Comparison of ENCODE assay signal across 26 cellular contexts in the genomic region with DNA sequence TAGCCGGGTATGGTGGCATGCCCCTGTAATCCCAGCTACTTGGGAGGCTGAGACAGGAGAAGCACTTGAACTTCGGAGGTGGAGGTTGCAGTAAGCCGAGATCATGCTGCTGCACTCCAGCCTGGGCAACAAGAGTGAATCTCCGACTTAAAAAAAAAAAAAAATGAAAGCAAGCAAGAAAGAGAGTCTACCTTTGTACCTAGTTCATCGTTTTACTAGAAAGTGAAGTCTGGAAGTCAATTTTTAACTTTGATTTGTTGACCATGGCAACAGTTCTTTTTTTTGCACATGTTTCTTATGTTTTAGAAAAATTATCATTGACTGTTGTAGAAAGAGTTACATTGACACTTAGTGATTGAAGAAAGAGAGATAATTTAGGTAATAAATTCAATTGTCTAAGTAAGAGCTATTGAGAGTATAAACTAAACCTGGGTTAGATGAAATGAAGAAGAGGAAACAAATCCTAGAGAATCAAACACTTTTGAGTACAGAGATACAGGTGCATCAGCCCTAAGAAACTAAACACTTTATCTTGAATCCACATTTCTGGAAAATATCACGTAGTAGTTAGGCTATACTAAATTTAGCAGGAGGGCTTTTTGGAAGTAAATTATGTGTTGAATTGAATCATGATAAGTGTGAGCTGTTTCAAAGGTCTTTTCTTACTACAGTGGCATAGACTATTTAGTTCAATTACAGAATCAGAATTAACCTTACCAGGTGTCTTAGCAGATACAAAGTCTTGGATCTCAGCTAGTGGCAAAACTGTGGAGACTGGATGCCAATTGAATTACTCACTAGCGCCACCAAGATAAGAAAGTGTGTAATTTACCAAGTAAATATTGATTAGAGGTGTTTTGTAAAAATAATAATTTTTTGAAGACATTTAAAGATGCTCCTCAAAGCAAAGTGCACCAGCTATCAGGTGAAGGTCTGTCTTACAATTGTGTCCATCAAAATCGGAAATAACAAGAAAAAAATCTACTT.
A peak's percentile ranks its signal among the peaks of the same experiment; 100 is the strongest.
DNase-seq lines count a peak whose midpoint lies in the region; ATAC-seq, FAIRE-seq and TF ChIP-seq lines count a peak whose summit lies in the region.
"Had no signal": no experiment of that assay in that cellular context is flagged by ENCODE, and none has a peak within 500 bp of the region (broad histone marks: within the 10 kb centered on the region; RNA-seq: fewer than 3 reads in every experiment).

No MANE protein-coding gene starts in this region.

- H3K27me3 ChIP-seq in liver (ENCODE audit: control insufficient read depth in 4 of 4, insufficient read depth in 4 of 4, low read length in 3 of 4) (no peaks in the 10 kb centered on the region), HepG2 (ENCODE audit: control insufficient read depth in 1 of 2, insufficient read depth in 2 of 2, low read length in 2 of 2) (no peaks in the 10 kb centered on the region), iPS DF 6.9 (ENCODE audit: control insufficient read depth, insufficient read depth, low read length) (no peaks in the 10 kb centered on the region), MM.1S (replicated peaks; ENCODE audit: insufficient read depth, low read length) (no peaks in the 10 kb centered on the region), smooth muscle cell (ENCODE audit: low read depth) (no peaks in the 10 kb centered on the region)
- H3K27me3 ChIP-seq: ascending aorta, tibial nerve had no signal

- H4K20me1 ChIP-seq in HepG2 (ENCODE audit: insufficient read depth, low read length) (no peaks in the 10 kb centered on the region), MM.1S (ENCODE audit: insufficient read depth, low read length) (no peaks in the 10 kb centered on the region), smooth muscle cell (ENCODE audit: low read depth) (no peaks in the 10 kb centered on the region)

- TF ChIP-seq CTCF in liver (IDR thresholded peaks at IDR 0.05; ENCODE audit: low read depth, low read length, missing input control) (peak; percentile 4), HepG2 (CRISPR knock-in tag; IDR thresholded peaks at IDR 0.05) (no peak), MM.1S (IDR thresholded peaks at IDR 0.05; ENCODE audit: low read length) (no peak), smooth muscle cell (IDR thresholded peaks at IDR 0.05; ENCODE audit: borderline replicate concordance, insufficient read depth, poor library complexity, severe bottlenecking) (no peak)

- no peak overlapping the region for H3K27ac ChIP-seq in liver (ENCODE audit: low read depth in 1 of 2, low read length in 2 of 2)
- H3K27ac ChIP-seq in HepG2 (ENCODE audit: extremely low read length, insufficient read depth, low read length) = no peak overlapping the region
- no peak overlapping the region for H3K27ac ChIP-seq in iPS DF 6.9 (ENCODE audit: low read length)
- no peak overlapping the region for H3K27ac ChIP-seq in MM.1S (ENCODE audit: low read length)
- no peak overlapping the region for H3K27ac ChIP-seq in smooth muscle cell (ENCODE audit: low read depth)
- H3K27ac ChIP-seq: ascending aorta, tibial nerve had no signal

- H3K9me3 ChIP-seq in liver (ENCODE audit: control insufficient read depth in 4 of 4, low read length in 3 of 4) = no peaks in the 10 kb centered on the region
- H3K9me3 ChIP-seq in HepG2 (ENCODE audit: low read length) = peaks cover 87% of the 10 kb centered on the region
- no peaks in the 10 kb centered on the region for H3K9me3 ChIP-seq in iPS DF 6.9 (ENCODE audit: control insufficient read depth, insufficient read depth, low read length)
- no peaks in the 10 kb centered on the region for H3K9me3 ChIP-seq in MM.1S (replicated peaks; ENCODE audit: insufficient read depth, low read length)
- H3K9me3 ChIP-seq in smooth muscle cell (replicated peaks; ENCODE audit: low read depth) = no peaks in the 10 kb centered on the region
- H3K9me3 ChIP-seq: ascending aorta, tibial nerve had no signal

- TF ChIP-seq RAD21 in liver (IDR thresholded peaks at IDR 0.05) (peak; percentile 17 to 60), HepG2 (CRISPR knock-in tag; IDR thresholded peaks at IDR 0.05) (no peak)

- H3K4me1 ChIP-seq in liver (ENCODE audit: control insufficient read depth in 4 of 4, insufficient read depth in 4 of 4, low read length in 3 of 4) (peaks cover 1 to 14% (median 5%) of the 10 kb centered on the region in 4 donors), HepG2 (ENCODE audit: insufficient read depth, low read length) (no peaks in the 10 kb centered on the region), iPS DF 6.9 (ENCODE audit: control insufficient read depth, insufficient read depth, low read length) (no peaks in the 10 kb centered on the region), MM.1S (ENCODE audit: low read length) (no peaks in the 10 kb centered on the region), smooth muscle cell (ENCODE audit: low read depth) (no peaks in the 10 kb centered on the region)
- H3K4me1 ChIP-seq: ascending aorta, tibial nerve had no signal

- H3K4me2 ChIP-seq in HepG2 (ENCODE audit: low read depth, low read length) (no peak overlapping the region), MM.1S (ENCODE audit: low read depth, low read length) (no peak overlapping the region), smooth muscle cell (no peak overlapping the region)

- intact Hi-C loops in HepG2 (cut with micrococcal nuclease; ENCODE audit: unreplicated experiment) = no loop called here

- H3K4me3 ChIP-seq in liver (ENCODE audit: low read depth in 1 of 3, low read length in 3 of 3) (peak overlapping the region in 2 of 3 donors; percentile 29 to 31), HepG2 (replicated peaks in 1 of 3; ENCODE audit: insufficient read depth in 1 of 3, low read depth in 2 of 3, low read length in 3 of 3) (no peak overlapping the region), iPS DF 6.9 (ENCODE audit: low read length) (no peak overlapping the region), MM.1S (ENCODE audit: low read length) (no peak overlapping the region), smooth muscle cell (no peak overlapping the region)
- H3K4me3 ChIP-seq: ascending aorta, tibial nerve had no signal

- no peaks in the 10 kb centered on the region for H3K9me2 ChIP-seq in MM.1S (replicated peaks; ENCODE audit: insufficient read depth, low read length)

- no TSS peak for BruUV-seq in HepG2 (replicated peaks; lab: Mats Ljungman, UMichigan)

- no peak overlapping the region for H2AFZ ChIP-seq in HepG2 (ENCODE audit: low read length)
- no peak overlapping the region for H2AFZ ChIP-seq in MM.1S (ENCODE audit: low read length)
- H2AFZ ChIP-seq in smooth muscle cell (ENCODE audit: low read depth) = no peak overlapping the region

- DNase-seq in HepG2 (ENCODE audit: low spot score) (no peak), OCI-M1 (lab: John Stamatoyannopoulos, UW) (peak; percentile 25), iPS DF 6.9 (ENCODE audit: low read depth, low spot score) (peak; percentile 5), MM.1S (no peak), erythroblast (lab: John Stamatoyannopoulos, UW) (no peak), islet precursor cell (no peak), smooth muscle cell (lab: John Stamatoyannopoulos, UW; ENCODE audit: unreplicated experiment) (no peak)
- DNase-seq: activated CD4-positive, alpha-beta T cell treated with anti-CD3 and anti-CD28 coated beads for 36 hours; activated CD8-positive, alpha-beta T cell treated with anti-CD3 and anti-CD28 coated beads, Interleukin-2, amount 10 ng/mL, durations not matched to agents 7 days and 5 days; activated effector memory CD4-positive, alpha-beta T cell treated with Interleukin-2 at 50 U/mL for 16 hours; activated T-cell treated with anti-CD3 and anti-CD28 coated beads for 4 hours; DND-41; hippocampal formation; natural killer cell; NCI-H1417 treated with DMSO at 0.1 percent for 48 hours; NCI-H2107; retina; stimulated activated CD4-positive, alpha-beta T cell treated with anti-CD3 and anti-CD28 coated beads, Interleukin-2, amount 100 ng/mL, for 24 hours had no signal

- POLR2A ChIA-PET in HepG2 (lab: Yijun Ruan, JAX) = no interaction called here

- 29% methylated on average over 8 of the region's 8 CpGs for WGBS in liver
- under 1% methylated on average over 8 of the region's 8 CpGs for WGBS in HepG2 (ENCODE audit: low lambda C conversion rate)
- no CpG with 5 or more reads among the region's 8 CpGs for WGBS in iPS DF 6.9 (ENCODE audit: insufficient coverage, insufficient read length)
- 70% methylated on average over 8 of the region's 8 CpGs for WGBS in smooth muscle cell (ENCODE audit: low lambda C conversion rate)

- no peak for FAIRE-seq in HepG2 (lab: Jason Lieb, UNC)
- FAIRE-seq: frontal cortex, H54, islet of Langerhans had no signal

- H3F3A ChIP-seq in MM.1S (ENCODE audit: insufficient read depth, low read length) (no peaks in the 10 kb centered on the region), smooth muscle cell (ENCODE audit: low read depth) (no peaks in the 10 kb centered on the region)

- CTCF ChIA-PET in HepG2 (lab: Yijun Ruan, JAX; ENCODE audit: low intra/inter-chr PET ratio, low total read pairs) = no interaction called here

- H3K36me3 ChIP-seq in liver (ENCODE audit: control insufficient read depth in 4 of 4, insufficient read depth in 3 of 4, low read depth in 1 of 4, low read length in 3 of 4) (no peaks in the 10 kb centered on the region), HepG2 (replicated peaks in 1 of 2; ENCODE audit: control insufficient read depth in 1 of 2, insufficient read depth in 2 of 2, low read length in 2 of 2) (no peaks in the 10 kb centered on the region), iPS DF 6.9 (ENCODE audit: control insufficient read depth, insufficient read depth, low read length) (no peaks in the 10 kb centered on the region), MM.1S (replicated peaks; ENCODE audit: insufficient read depth, low read length) (no peaks in the 10 kb centered on the region), smooth muscle cell (ENCODE audit: low read depth) (no peaks in the 10 kb centered on the region)
- H3K36me3 ChIP-seq: ascending aorta, tibial nerve had no signal

- H3K9ac ChIP-seq in liver (ENCODE audit: low read depth in 1 of 2, low read length in 2 of 2) (no peak overlapping the region), HepG2 (ENCODE audit: insufficient read depth, low read depth, low read length) (no peak overlapping the region), MM.1S (ENCODE audit: low read length) (no peak overlapping the region), smooth muscle cell (ENCODE audit: low read depth) (no peak overlapping the region)

- H3K79me2 ChIP-seq in HepG2 (ENCODE audit: insufficient read depth, low read length) (no peaks in the 10 kb centered on the region), MM.1S (ENCODE audit: low read length) (no peaks in the 10 kb centered on the region), smooth muscle cell (ENCODE audit: low read depth) (no peaks in the 10 kb centered on the region)

- in situ Hi-C loops in HepG2 (cut with HindIII; ENCODE audit: extremely low pct_ligation_motif_present, low pct_unique_long_range_greater_than_20kb) = no loop called here

- TF ChIP-seq POLR2A in HepG2 (IDR thresholded peaks at IDR 0.05; ENCODE audit: insufficient read depth in 1 of 2, low read depth in 2 of 2, low read length in 2 of 2) (no peak), erythroblast (IDR thresholded peaks at IDR 0.05; ENCODE audit: low read length) (no peak)

- TF ChIP-seq EP300 in HepG2 (IDR thresholded peaks at IDR 0.05; ENCODE audit: low read depth in 2 of 2, low read length in 2 of 2) = no peak
- TF ChIP-seq EP300 in HepG2 (CRISPR knock-in tag; IDR thresholded peaks at IDR 0.05; ENCODE audit: borderline replicate concordance) = no peak

- ATAC-seq in HepG2 = no peak
- ATAC-seq: activated CD4-positive, alpha-beta T cell treated with anti-CD3 and anti-CD28 coated beads for 36 hours; activated CD8-positive, alpha-beta T cell treated with anti-CD3 and anti-CD28 coated beads, Interleukin-2, amount 10 ng/mL, durations not matched to agents 7 days and 5 days; natural killer cell; Right ventricle myocardium inferior; SK-N-SH treated with all-trans-retinoic acid at 6 μM for 48 hours had no signal

Comparison
In these comparisons a context has a peak if more than half of its experiments do, and no peak if none do; other contexts are left out.
1. H3K4me3 ChIP-seq: peak in liver (2 of 3); none in HepG2 (0 of 3), iPS DF 6.9 (single experiment), MM.1S (single experiment) and smooth muscle cell (single experiment).
2. DNase-seq: peak in OCI-M1 (single experiment) and iPS DF 6.9 (single experiment); none in HepG2 (single experiment), MM.1S (single experiment), erythroblast (0 of 2), islet precursor cell (single experiment) and smooth muscle cell (single experiment).